1 cellular context compared by ENCODE assay signal in the genomic region with DNA sequence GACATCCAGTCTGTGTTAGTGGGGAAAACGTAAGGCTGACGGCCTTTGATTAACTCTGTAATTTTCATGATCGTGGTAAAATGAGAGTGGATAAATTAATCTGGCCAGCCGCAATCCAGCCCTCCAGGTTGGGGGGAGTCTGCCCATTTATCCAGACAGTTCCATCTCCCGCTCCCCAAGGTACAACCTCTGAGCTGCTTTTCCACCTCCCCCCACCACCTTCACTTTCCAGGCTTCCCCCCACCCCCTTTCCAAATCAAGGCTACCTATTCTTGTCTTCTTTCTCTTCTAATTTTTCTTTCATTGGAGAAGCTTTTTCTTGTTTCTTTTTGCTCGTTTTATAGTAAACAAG.
TF ChIP-seq lines count a peak whose summit lies in the region.

No MANE protein-coding gene starts in this region.

TF ChIP-seq in WTC11, 78 proteins besides CTCF, POLR2A, EP300 and RAD21 (continued from another document):
- no peak for TF ChIP-seq PRDM15 (CRISPR knock-in tag; IDR thresholded peaks at IDR 0.05)
- no peak for TF ChIP-seq PRRX2 (CRISPR knock-in tag; IDR thresholded peaks at IDR 0.05)
